16 cellular contexts compared by ENCODE assay signal in the genomic region with DNA sequence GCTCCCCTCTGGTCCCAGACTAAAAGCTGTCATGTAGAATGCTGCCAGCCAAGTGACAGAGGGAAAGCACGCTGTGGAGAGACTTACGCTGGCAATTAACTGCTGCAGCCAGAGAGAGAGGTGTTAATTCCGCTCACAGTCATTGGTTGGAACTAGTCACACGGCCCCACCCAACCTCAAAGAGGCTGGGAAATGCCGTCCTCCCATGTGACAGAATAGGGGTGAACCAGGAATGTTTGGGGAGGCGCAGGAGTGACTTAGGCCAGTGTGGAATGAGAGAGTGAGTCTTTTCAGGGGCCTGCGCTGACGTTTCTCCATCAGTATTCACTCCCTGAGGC.
DNase-seq lines count a peak whose midpoint lies in the region; ATAC-seq, FAIRE-seq and TF ChIP-seq lines count a peak whose summit lies in the region.
"Had no signal": no experiment of that assay in that cellular context is flagged by ENCODE, and none has a peak within 500 bp of the region (broad histone marks: within the 10 kb centered on the region; RNA-seq: fewer than 3 reads in every experiment).

No MANE protein-coding gene starts in this region.

- no peaks in the 10 kb centered on the region for H3K4me1 ChIP-seq in A549
- no peaks in the 10 kb centered on the region for H3K4me1 ChIP-seq in neural progenitor cell
- H3K4me1 ChIP-seq: HAP-1 had no signal

- peaks cover 24% of the 10 kb centered on the region for H3K36me3 Mint-ChIP-seq in neural progenitor cell

- H3K79me2 ChIP-seq in neural progenitor cell (ENCODE audit: low read depth) = no peaks in the 10 kb centered on the region

- peaks cover 46% of the 10 kb centered on the region for H4K20me1 ChIP-seq in neural progenitor cell (ENCODE audit: low read depth)

- 90% methylated on average over 8 of the region's 8 CpGs for WGBS in A549 (ENCODE audit: missing lambda C conversion rate)

- CTCF ChIA-PET in A549 (lab: Yijun Ruan, JAX) = interaction anchor here (1.2 kb wide), 2 partner anchors 19 to 33 kb away, joined by 3 read pairs; no protein-coding TSS in a partner anchor

- H3K4me3 ChIP-seq in A549 = no peak overlapping the region
- no peak overlapping the region for H3K4me3 ChIP-seq in bronchial epithelial cell (ENCODE audit: low read depth, low read length)
- no peak overlapping the region for H3K4me3 ChIP-seq in neural progenitor cell
- H3K4me3 ChIP-seq: HAP-1 had no signal

- H3K4me2 ChIP-seq in A549 (no peak overlapping the region), neural progenitor cell (no peak overlapping the region)

- no peak for DNase-seq in A549 (ENCODE audit: low read depth in 1 of 2, low spot score in 1 of 2)
- DNase-seq in bronchial epithelial cell (ENCODE audit: low read depth) = no peak
- DNase-seq in neural progenitor cell (ENCODE audit: low spot score) = peak; percentile 40
- DNase-seq in hepatic stellate cell (ENCODE audit: low spot score) = no peak
- no peak for DNase-seq in stimulated activated CD4-positive, alpha-beta T cell treated with anti-CD3 and anti-CD28 coated beads, Interleukin-4, amount 100 ng/mL, for 4 hours
- no peak for DNase-seq in activated CD4-positive, CD25-positive, alpha-beta regulatory T cell treated with anti-CD3 and anti-CD28 coated beads, Interleukin-2, amount 50 U/mL, for 72 hours
- DNase-seq: COR-L47, NCI-H1105, NCI-H1694, NCI-H2227 treated with DMSO at 0.1 percent for 48 hours, NCI-H524, SHP77 treated with DMSO at 0.1 percent for 48 hours had no signal

- TF ChIP-seq POLR2A in A549 (IDR thresholded peaks at IDR 0.05; ENCODE audit: low read length) = no peak

- TF ChIP-seq CTCF in A549 (IDR thresholded peaks at IDR 0.05) (no peak), bronchial epithelial cell (IDR thresholded peaks at IDR 0.05; ENCODE audit: insufficient read depth, low read length, severe bottlenecking) (no peak), neural progenitor cell (IDR thresholded peaks at IDR 0.05) (no peak)

- H3K27me3 ChIP-seq in bronchial epithelial cell (ENCODE audit: control insufficient read depth, insufficient read depth, low read length) (no peaks in the 10 kb centered on the region), neural progenitor cell (no peaks in the 10 kb centered on the region)

- no peaks in the 10 kb centered on the region for H3K9me3 Mint-ChIP-seq in neural progenitor cell

- POLR2A ChIA-PET in A549 (lab: Yijun Ruan, JAX) = no interaction called here

- H3F3A ChIP-seq in neural progenitor cell (ENCODE audit: low read depth) = no peaks in the 10 kb centered on the region

- peaks cover 17% of the 10 kb centered on the region for H3K4me1 Mint-ChIP-seq in neural progenitor cell

- no peak for TF ChIP-seq EP300 in A549 (IDR thresholded peaks at IDR 0.05)
- no peak for TF ChIP-seq EP300 in Ishikawa (IDR thresholded peaks at IDR 0.05; ENCODE audit: borderline replicate concordance)

- peaks cover 6% of the 10 kb centered on the region for H3K36me3 ChIP-seq in bronchial epithelial cell (ENCODE audit: control insufficient read depth, insufficient read depth, low read length)
- no peaks in the 10 kb centered on the region for H3K36me3 ChIP-seq in neural progenitor cell

- peaks cover 2% of the 10 kb centered on the region for H3K27me3 Mint-ChIP-seq in neural progenitor cell (ENCODE audit: insufficient read depth, low read depth)

- ATAC-seq in A549 = no peak
- ATAC-seq in GM18858 (IDR thresholded peaks at IDR 0.05; ENCODE audit: unreplicated experiment) = no peak

- no peak overlapping the region for H3K9ac ChIP-seq in neural progenitor cell

- H3K4me3 Mint-ChIP-seq in neural progenitor cell = no peak overlapping the region

- H3K9me3 ChIP-seq in A549 (no peaks in the 10 kb centered on the region), neural progenitor cell (ENCODE audit: low read depth) (no peaks in the 10 kb centered on the region)
- H3K9me3 ChIP-seq: HAP-1 had no signal

- no peak for TF ChIP-seq RAD21 in A549 (conservative IDR thresholded peaks at IDR 0.05 in 1 of 2, IDR thresholded peaks at IDR 0.05 in 1 of 2)
- TF ChIP-seq RAD21 in Ishikawa (IDR thresholded peaks at IDR 0.05; ENCODE audit: low read depth) = no peak

- H3K27ac ChIP-seq in A549 = no peak overlapping the region
- no peak overlapping the region for H3K27ac ChIP-seq in neural progenitor cell
- H3K27ac ChIP-seq: C4-2B had no signal

- no peak overlapping the region for H3K27ac Mint-ChIP-seq in neural progenitor cell

- FAIRE-seq in A549 (lab: Jason Lieb, UNC) (no peak), bronchial epithelial cell (lab: Jason Lieb, UNC) (peak; percentile 40)

- no peak overlapping the region for H2AFZ ChIP-seq in neural progenitor cell (replicated peaks)

TF ChIP-seq in A549, 52 proteins besides CTCF, POLR2A, EP300 and RAD21:
- TF ChIP-seq, protein P1, sequence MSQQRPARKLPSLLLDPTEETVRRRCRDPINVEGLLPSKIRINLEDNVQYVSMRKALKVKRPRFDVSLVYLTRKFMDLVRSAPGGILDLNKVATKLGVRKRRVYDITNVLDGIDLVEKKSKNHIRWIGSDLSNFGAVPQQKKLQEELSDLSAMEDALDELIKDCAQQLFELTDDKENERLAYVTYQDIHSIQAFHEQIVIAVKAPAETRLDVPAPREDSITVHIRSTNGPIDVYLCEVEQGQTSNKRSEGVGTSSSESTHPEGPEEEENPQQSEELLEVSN (IDR thresholded peaks at IDR 0.05; ENCODE audit: borderline replicate concordance, low read depth) = no peak
- TF ChIP-seq, protein P2, sequence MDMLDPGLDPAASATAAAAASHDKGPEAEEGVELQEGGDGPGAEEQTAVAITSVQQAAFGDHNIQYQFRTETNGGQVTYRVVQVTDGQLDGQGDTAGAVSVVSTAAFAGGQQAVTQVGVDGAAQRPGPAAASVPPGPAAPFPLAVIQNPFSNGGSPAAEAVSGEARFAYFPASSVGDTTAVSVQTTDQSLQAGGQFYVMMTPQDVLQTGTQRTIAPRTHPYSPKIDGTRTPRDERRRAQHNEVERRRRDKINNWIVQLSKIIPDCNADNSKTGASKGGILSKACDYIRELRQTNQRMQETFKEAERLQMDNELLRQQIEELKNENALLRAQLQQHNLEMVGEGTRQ (IDR thresholded peaks at IDR 0.05) = peak; percentile 41; the same call in 1 of the 2 replicates

TF ChIP-seq in Ishikawa, 13 proteins besides CTCF, POLR2A, EP300 and RAD21:
- TF ChIP-seq TAF1 (IDR thresholded peaks at IDR 0.05; ENCODE audit: low read depth) = no peak
- TF ChIP-seq, protein P3, sequence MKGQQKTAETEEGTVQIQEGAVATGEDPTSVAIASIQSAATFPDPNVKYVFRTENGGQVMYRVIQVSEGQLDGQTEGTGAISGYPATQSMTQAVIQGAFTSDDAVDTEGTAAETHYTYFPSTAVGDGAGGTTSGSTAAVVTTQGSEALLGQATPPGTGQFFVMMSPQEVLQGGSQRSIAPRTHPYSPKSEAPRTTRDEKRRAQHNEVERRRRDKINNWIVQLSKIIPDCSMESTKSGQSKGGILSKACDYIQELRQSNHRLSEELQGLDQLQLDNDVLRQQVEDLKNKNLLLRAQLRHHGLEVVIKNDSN (IDR thresholded peaks at IDR 0.05) = peak; percentile 60
- TF ChIP-seq NFIC (IDR thresholded peaks at IDR 0.05) = no peak
- no peak for TF ChIP-seq YY1 (IDR thresholded peaks at IDR 0.05; ENCODE audit: low read depth)
